ENCODE assay signal across 10 cellular contexts in the genomic region with DNA sequence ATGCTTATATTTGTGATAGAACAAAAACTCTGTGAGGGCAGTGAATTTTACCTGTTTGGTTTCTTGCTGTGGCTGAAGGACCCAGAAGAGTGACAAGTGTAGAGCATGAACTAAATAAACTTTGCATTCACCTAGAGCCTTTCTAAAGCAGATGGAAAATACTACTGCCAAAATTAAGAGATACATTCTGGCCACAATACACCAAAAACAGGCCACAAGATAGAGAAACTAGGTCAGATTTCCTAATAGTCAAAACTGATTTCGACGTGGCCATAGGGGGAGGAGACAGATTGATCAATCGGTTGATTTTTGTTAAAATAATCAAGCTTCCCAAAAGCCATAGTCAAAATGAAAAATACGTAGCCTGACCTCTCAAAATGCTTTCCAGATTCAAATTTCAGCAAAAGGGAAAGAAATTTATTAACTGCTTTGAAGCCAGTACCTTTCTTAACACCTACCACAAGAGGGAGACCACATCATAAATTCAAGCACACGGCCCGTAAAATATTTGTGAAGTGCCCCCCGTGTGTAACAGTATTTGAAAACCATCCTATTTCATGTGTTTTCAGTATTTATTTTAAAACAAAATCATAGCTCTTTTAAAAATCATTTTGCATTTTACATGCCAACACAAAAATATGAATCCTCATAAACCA.
DNase-seq lines count a peak whose midpoint lies in the region; ATAC-seq and TF ChIP-seq lines count a peak whose summit lies in the region.
"Had no signal": no experiment of that assay in that cellular context is flagged by ENCODE, and none has a peak within 500 bp of the region (broad histone marks: within the 10 kb centered on the region; RNA-seq: fewer than 3 reads in every experiment).

No MANE protein-coding gene starts in this region.

- no peaks in the 10 kb centered on the region for H3K9me3 Mint-ChIP-seq in activated T-cell treated with anti-CD3 and anti-CD28 coated beads, Interleukin-2, amount 50 U/mL, for 24 hours
- H3K9me3 Mint-ChIP-seq in T-cell, result no peaks in the 10 kb centered on the region

- H4K20me1 ChIP-seq in DOHH2 (ENCODE audit: control insufficient read depth, insufficient read depth, low read depth, low read length) (no peaks in the 10 kb centered on the region), Loucy (ENCODE audit: insufficient read depth, low read length, poor library complexity, severe bottlenecking) (no peaks in the 10 kb centered on the region)

- peak; percentile 54 for TF ChIP-seq CTCF in DOHH2 (IDR thresholded peaks at IDR 0.05; ENCODE audit: low read depth, low read length, poor library complexity, severe bottlenecking)
- TF ChIP-seq CTCF in Loucy (conservative IDR thresholded peaks at IDR 0.05; ENCODE audit: low read length), result peak; percentile 76
- TF ChIP-seq CTCF in astrocyte of the cerebellum (IDR thresholded peaks at IDR 0.05; ENCODE audit: low read depth, low read length, missing control alignments), result peak; percentile 47
- TF ChIP-seq CTCF in liver (IDR thresholded peaks at IDR 0.05; ENCODE audit: low read depth, low read length, missing input control), result peak; percentile 47

- H3F3A ChIP-seq in DOHH2 (ENCODE audit: control insufficient read depth, insufficient read depth), result no peaks in the 10 kb centered on the region
- H3F3A ChIP-seq in Loucy (ENCODE audit: low read depth), result no peaks in the 10 kb centered on the region

- peaks cover 2% of the 10 kb centered on the region for H3K4me1 Mint-ChIP-seq in activated T-cell treated with anti-CD3 and anti-CD28 coated beads, Interleukin-2, amount 50 U/mL, for 24 hours (ENCODE audit: low read depth)
- peaks cover 0 to 3% (median 0%) of the 10 kb centered on the region in 3 donors for H3K4me1 Mint-ChIP-seq in T-cell

- in situ Hi-C loops in astrocyte of the cerebellum (cut with HindIII; ENCODE audit: low sequenced_read_pairs), result no loop called here

- no peak overlapping the region for H3K4me3 Mint-ChIP-seq in activated T-cell treated with anti-CD3 and anti-CD28 coated beads, Interleukin-2, amount 50 U/mL, for 24 hours
- no peak overlapping the region for H3K4me3 Mint-ChIP-seq in T-cell

- H3K9ac ChIP-seq in Loucy (ENCODE audit: low read depth, low read length, poor library complexity, severe bottlenecking) (no peak overlapping the region), liver (ENCODE audit: low read depth in 1 of 2, low read length in 2 of 2) (peak overlapping the region in 1 of 2 donors; percentile 61)

- no peaks in the 10 kb centered on the region for H3K36me3 Mint-ChIP-seq in activated T-cell treated with anti-CD3 and anti-CD28 coated beads, Interleukin-2, amount 50 U/mL, for 24 hours (ENCODE audit: low read depth)
- no peaks in the 10 kb centered on the region for H3K36me3 Mint-ChIP-seq in T-cell

- H3K27me3 Mint-ChIP-seq in activated T-cell treated with anti-CD3 and anti-CD28 coated beads, Interleukin-2, amount 50 U/mL, for 24 hours, result peaks cover 34% of the 10 kb centered on the region
- peaks cover 12 to 19% of the 10 kb centered on the region in 2 donors for H3K27me3 Mint-ChIP-seq in T-cell

- no peak overlapping the region for H3K4me3 ChIP-seq in DOHH2 (ENCODE audit: low read length)
- H3K4me3 ChIP-seq in Loucy (ENCODE audit: low read length, poor library complexity, severe bottlenecking), result no peak overlapping the region
- no peak overlapping the region for H3K4me3 ChIP-seq in astrocyte of the cerebellum (ENCODE audit: low read depth, low read length)
- H3K4me3 ChIP-seq in liver (ENCODE audit: low read depth in 1 of 3, low read length in 3 of 3), result peak overlapping the region in 2 of 3 donors; percentile 52 to 54
- H3K4me3 ChIP-seq: skin epidermis had no signal

- no peak overlapping the region for H3K4me2 ChIP-seq in DOHH2 (ENCODE audit: low read length)
- peak overlapping the region; percentile 18 for H3K4me2 ChIP-seq in Loucy (ENCODE audit: low read depth, low read length, poor library complexity, severe bottlenecking)

- H3K79me2 ChIP-seq in DOHH2 (ENCODE audit: control insufficient read depth, low read length) (no peaks in the 10 kb centered on the region), Loucy (ENCODE audit: insufficient read depth, low read length) (no peaks in the 10 kb centered on the region)

- H3K9me2 ChIP-seq in DOHH2 (replicated peaks; ENCODE audit: control insufficient read depth, low read length), result no peaks in the 10 kb centered on the region
- H3K9me2 ChIP-seq in Loucy (replicated peaks; ENCODE audit: low read depth, low read length), result no peaks in the 10 kb centered on the region

- no peaks in the 10 kb centered on the region for H3K36me3 ChIP-seq in DOHH2 (ENCODE audit: control insufficient read depth, low read length)
- no peaks in the 10 kb centered on the region for H3K36me3 ChIP-seq in Loucy (ENCODE audit: insufficient read depth, low read length)
- H3K36me3 ChIP-seq in liver (ENCODE audit: control insufficient read depth in 4 of 4, insufficient read depth in 3 of 4, low read depth in 1 of 4, low read length in 3 of 4), result no peaks in the 10 kb centered on the region

- 22% methylated on average over 7 of the region's 7 CpGs for WGBS in liver

- peak; percentile 75 to 76 for TF ChIP-seq RAD21 in liver (IDR thresholded peaks at IDR 0.05)

- CTCF ChIA-PET in T-cell (lab: Charles Lee), result interaction anchor here (0.7 to 1.9 kb wide), 6 partner anchors 134 to 228 kb away, joined by 3 to 9 read pairs (median 4); no protein-coding TSS in a partner anchor

- DNase-seq in astrocyte of the cerebellum (ENCODE audit: low read depth) (no peak), mucosa of gallbladder (ENCODE audit: low spot score) (no peak), T-cell (no peak)
- no peak for DNase-seq in activated T-cell treated with anti-CD3 and anti-CD28 coated beads, Interleukin-2, amount 50 U/mL, for 24 hours
- DNase-seq: NCI-H2227 treated with DMSO at 0.1 percent for 48 hours had no signal

- peaks cover 2% of the 10 kb centered on the region; the same call in 1 of the 2 replicates for H3K27me3 ChIP-seq in DOHH2 (ENCODE audit: control insufficient read depth, low read length)
- no peaks in the 10 kb centered on the region for H3K27me3 ChIP-seq in Loucy (ENCODE audit: insufficient read depth, low read length, poor library complexity, severe bottlenecking)
- H3K27me3 ChIP-seq in liver (ENCODE audit: control insufficient read depth in 4 of 4, insufficient read depth in 4 of 4, low read length in 3 of 4), result no peaks in the 10 kb centered on the region

- H2AFZ ChIP-seq in Loucy (ENCODE audit: low read length), result peak overlapping the region; percentile 33

- H3K9me3 ChIP-seq in DOHH2 (ENCODE audit: control insufficient read depth, insufficient read depth, low read length), result no peaks in the 10 kb centered on the region
- no peaks in the 10 kb centered on the region for H3K9me3 ChIP-seq in Loucy (ENCODE audit: insufficient read depth, low read depth, low read length)
- no peaks in the 10 kb centered on the region for H3K9me3 ChIP-seq in liver (ENCODE audit: control insufficient read depth in 4 of 4, low read length in 3 of 4)

- H3K27ac ChIP-seq in DOHH2 (ENCODE audit: low read depth, low read length) (no peak overlapping the region), liver (ENCODE audit: low read depth in 1 of 2, low read length in 2 of 2) (peak overlapping the region; percentile 75 to 81)

- H3K27ac Mint-ChIP-seq in activated T-cell treated with anti-CD3 and anti-CD28 coated beads, Interleukin-2, amount 50 U/mL, for 24 hours, result no peak overlapping the region
- no peak overlapping the region for H3K27ac Mint-ChIP-seq in T-cell

- H3K4me1 ChIP-seq in DOHH2 (ENCODE audit: control insufficient read depth, low read length) (no peaks in the 10 kb centered on the region), Loucy (ENCODE audit: insufficient read depth, low read length, poor library complexity, severe bottlenecking) (peaks cover 3% of the 10 kb centered on the region), liver (ENCODE audit: control insufficient read depth in 4 of 4, insufficient read depth in 4 of 4, low read length in 3 of 4) (peaks cover 3 to 21% (median 14%) of the 10 kb centered on the region in 4 donors)

- POLR2A ChIA-PET in T-cell (lab: Charles Lee), result no interaction called here

- ATAC-seq in T-cell (replicated peaks in 1 of 4) (no peak), HG03108 (IDR thresholded peaks at IDR 0.05; ENCODE audit: unreplicated experiment) (no peak)

TF ChIP-seq in liver, 16 proteins besides CTCF, POLR2A, EP300 and RAD21 (continues in another document):
- TF ChIP-seq JUND (IDR thresholded peaks at IDR 0.05) (no peak), RXRA (IDR thresholded peaks at IDR 0.05) (peak in 1 of 2 donors; percentile 14), EGR1 (IDR thresholded peaks at IDR 0.05; ENCODE audit: low read depth in 2 of 2) (no peak), FOXA2 (IDR thresholded peaks at IDR 0.05) (no peak), YY1 (IDR thresholded peaks at IDR 0.05) (no peak), NR2F2 (IDR thresholded peaks at IDR 0.05) (no peak), TAF1 (conservative IDR thresholded peaks at IDR 0.05) (no peak), GABPA (IDR thresholded peaks at IDR 0.05 in 1 of 2, conservative IDR thresholded peaks at IDR 0.05 in 1 of 2) (no peak), FOXA1 (IDR thresholded peaks at IDR 0.05) (no peak), HNF4A (conservative IDR thresholded peaks at IDR 0.05) (peak; percentile 19 to 24), HNF4G (IDR thresholded peaks at IDR 0.05) (no peak)
- TF ChIP-seq, protein P1, sequence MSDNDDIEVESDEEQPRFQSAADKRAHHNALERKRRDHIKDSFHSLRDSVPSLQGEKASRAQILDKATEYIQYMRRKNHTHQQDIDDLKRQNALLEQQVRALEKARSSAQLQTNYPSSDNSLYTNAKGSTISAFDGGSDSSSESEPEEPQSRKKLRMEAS (IDR thresholded peaks at IDR 0.05), result no peak
- TF ChIP-seq, protein P2, sequence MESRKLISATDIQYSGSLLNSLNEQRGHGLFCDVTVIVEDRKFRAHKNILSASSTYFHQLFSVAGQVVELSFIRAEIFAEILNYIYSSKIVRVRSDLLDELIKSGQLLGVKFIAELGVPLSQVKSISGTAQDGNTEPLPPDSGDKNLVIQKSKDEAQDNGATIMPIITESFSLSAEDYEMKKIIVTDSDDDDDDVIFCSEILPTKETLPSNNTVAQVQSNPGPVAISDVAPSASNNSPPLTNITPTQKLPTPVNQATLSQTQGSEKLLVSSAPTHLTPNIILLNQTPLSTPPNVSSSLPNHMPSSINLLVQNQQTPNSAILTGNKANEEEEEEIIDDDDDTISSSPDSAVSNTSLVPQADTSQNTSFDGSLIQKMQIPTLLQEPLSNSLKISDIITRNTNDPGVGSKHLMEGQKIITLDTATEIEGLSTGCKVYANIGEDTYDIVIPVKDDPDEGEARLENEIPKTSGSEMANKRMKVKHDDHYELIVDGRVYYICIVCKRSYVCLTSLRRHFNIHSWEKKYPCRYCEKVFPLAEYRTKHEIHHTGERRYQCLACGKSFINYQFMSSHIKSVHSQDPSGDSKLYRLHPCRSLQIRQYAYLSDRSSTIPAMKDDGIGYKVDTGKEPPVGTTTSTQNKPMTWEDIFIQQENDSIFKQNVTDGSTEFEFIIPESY (IDR thresholded peaks at IDR 0.05), result no peak
- TF ChIP-seq, protein P3, sequence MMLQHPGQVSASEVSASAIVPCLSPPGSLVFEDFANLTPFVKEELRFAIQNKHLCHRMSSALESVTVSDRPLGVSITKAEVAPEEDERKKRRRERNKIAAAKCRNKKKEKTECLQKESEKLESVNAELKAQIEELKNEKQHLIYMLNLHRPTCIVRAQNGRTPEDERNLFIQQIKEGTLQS (IDR thresholded peaks at IDR 0.05), result no peak

Comparison
In these comparisons a context has a peak if more than half of its experiments do, and no peak if none do; other contexts are left out.
1. H3K4me3 ChIP-seq: peak in liver (2 of 3); none in DOHH2 (single experiment), Loucy (single experiment) and astrocyte of the cerebellum (single experiment).
2. Peak in every context shown above with its lines, with median percentiles within 50 percentile points of each other: CTCF ChIP-seq.